Comparison of ENCODE assay signal across 3 cellular contexts in the genomic region with DNA sequence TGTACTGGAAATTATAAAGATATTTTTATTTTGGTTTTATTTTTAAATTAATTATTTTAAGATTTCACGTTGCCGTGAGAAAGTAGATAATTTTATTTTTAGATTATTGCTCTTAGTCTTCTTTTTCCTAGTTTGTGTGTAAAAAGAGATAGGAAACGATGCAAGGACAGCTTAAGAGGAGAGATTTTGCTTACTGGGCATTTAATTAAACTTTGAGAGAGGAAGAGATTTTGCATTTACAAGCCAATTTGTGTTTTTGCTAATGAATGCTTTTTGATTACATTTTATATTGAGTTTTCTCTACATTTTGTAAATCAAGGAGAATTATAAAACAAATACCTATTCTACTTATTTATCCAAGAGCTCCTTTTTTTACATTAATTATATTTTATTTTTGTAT.
TF ChIP-seq lines count a peak whose summit lies in the region.

No MANE protein-coding gene starts in this region.

TF ChIP-seq in A549, 52 proteins besides CTCF, POLR2A, EP300 and RAD21:
- TF ChIP-seq MAFK (IDR thresholded peaks at IDR 0.05; ENCODE audit: partially characterized antibody) (peak; percentile 88), RCOR1 (IDR thresholded peaks at IDR 0.05; ENCODE audit: low read depth, low read length) (no peak)

TF ChIP-seq in IMR-90, 13 proteins besides CTCF, POLR2A, EP300 and RAD21:
- peak; percentile 85 for TF ChIP-seq MAFK (IDR thresholded peaks at IDR 0.05; ENCODE audit: low read depth, low read length)
- no peak for TF ChIP-seq MAZ (IDR thresholded peaks at IDR 0.05; ENCODE audit: borderline replicate concordance, low read depth, low read length)

TF ChIP-seq in H1, 55 proteins besides CTCF, POLR2A, EP300 and RAD21:
- no peak for TF ChIP-seq CHD1 (IDR thresholded peaks at IDR 0.05; ENCODE audit: low read depth, low read length)
- peak; percentile 47; the same call in 1 of the 2 replicates for TF ChIP-seq MAFK (IDR thresholded peaks at IDR 0.05; ENCODE audit: low read depth, low read length)
TF ChIP-seq in H1: peak in this region for 1.
